In the genomic region with DNA sequence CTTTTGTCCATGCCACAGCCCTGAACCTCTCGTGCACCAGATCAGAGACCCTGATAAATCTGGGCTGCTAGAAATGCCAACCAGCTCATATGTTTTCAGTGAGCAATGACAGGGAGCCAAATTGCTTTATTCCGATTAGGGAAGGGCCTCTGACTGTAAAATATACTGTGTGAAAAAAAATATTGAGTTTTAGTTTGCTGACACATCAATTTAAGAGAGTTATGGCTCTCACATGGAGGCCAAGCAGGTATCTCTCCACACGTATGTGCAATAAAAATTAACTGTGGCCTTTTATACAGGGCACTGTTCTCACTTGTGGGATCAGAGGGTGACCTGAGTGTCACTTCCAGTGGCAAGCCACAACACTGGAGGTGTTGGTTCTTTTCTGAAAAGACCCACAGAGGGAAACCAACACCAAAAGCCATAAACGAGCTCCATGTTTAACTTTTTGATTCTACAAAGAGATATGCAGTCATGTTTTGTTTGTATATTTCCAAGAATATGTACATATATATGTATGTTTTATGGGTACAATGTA, we compare ENCODE assay signal across 17 cellular contexts.
"Had no signal": no experiment of that assay in that cellular context is flagged by ENCODE, and none has a peak within 500 bp of the region (broad histone marks: within the 10 kb centered on the region; RNA-seq: fewer than 3 reads in every experiment).

No MANE protein-coding gene starts in this region.

- ATAC-seq: esophagus mucosa; gastroesophageal sphincter; heart left ventricle; left ventricle myocardium superior; stimulated activated memory B cell treated with anti-CD40 and anti-IgM and Interleukin-4, amounts not matched to agents 10 μg/mL and 1 μg/mL and 100 μg/mL, for 72 hours had no signal

- DNase-seq: activated CD4-positive, alpha-beta T cell treated with anti-CD3 and anti-CD28 coated beads for 4 hours; activated gamma-delta T cell; activated T-cell treated with anti-CD3 and anti-CD28 coated beads for 4 hours; adrenal gland; cerebellar nuclear complex; cortex of kidney; heart left ventricle; left ventricle myocardium superior; nephron progenitor cell; nucleus accumbens; sigmoid colon; stimulated activated CD4-positive, alpha-beta T cell treated with anti-CD3 and anti-CD28 coated beads, Interleukin-4, amount 100 ng/mL, for 24 hours; thyroid gland had no signal

- H3K36me3 Mint-ChIP-seq: stimulated activated memory B cell treated with anti-CD40 and anti-IgM and Interleukin-4, amounts not matched to agents 10 μg/mL and 1 μg/mL and 100 μg/mL, for 72 hours had no signal

- H3K9me3 Mint-ChIP-seq: stimulated activated memory B cell treated with anti-CD40 and anti-IgM and Interleukin-4, amounts not matched to agents 10 μg/mL and 1 μg/mL and 100 μg/mL, for 72 hours had no signal

- H3K27ac Mint-ChIP-seq: nephron progenitor cell; stimulated activated memory B cell treated with anti-CD40 and anti-IgM and Interleukin-4, amounts not matched to agents 10 μg/mL and 1 μg/mL and 100 μg/mL, for 72 hours; T-helper 2 cell treated with Interferon-gamma antibody and Interleukin-4, amounts not matched to agents 5 μg/mL and 100 μg/mL, for 36 hours had no signal

- H3K4me3 Mint-ChIP-seq: nephron progenitor cell; stimulated activated memory B cell treated with anti-CD40 and anti-IgM and Interleukin-4, amounts not matched to agents 10 μg/mL and 1 μg/mL and 100 μg/mL, for 72 hours; T-helper 2 cell treated with Interferon-gamma antibody and Interleukin-4, amounts not matched to agents 5 μg/mL and 100 μg/mL, for 36 hours had no signal
